ENCODE assay signal across 8 cellular contexts in the genomic region with DNA sequence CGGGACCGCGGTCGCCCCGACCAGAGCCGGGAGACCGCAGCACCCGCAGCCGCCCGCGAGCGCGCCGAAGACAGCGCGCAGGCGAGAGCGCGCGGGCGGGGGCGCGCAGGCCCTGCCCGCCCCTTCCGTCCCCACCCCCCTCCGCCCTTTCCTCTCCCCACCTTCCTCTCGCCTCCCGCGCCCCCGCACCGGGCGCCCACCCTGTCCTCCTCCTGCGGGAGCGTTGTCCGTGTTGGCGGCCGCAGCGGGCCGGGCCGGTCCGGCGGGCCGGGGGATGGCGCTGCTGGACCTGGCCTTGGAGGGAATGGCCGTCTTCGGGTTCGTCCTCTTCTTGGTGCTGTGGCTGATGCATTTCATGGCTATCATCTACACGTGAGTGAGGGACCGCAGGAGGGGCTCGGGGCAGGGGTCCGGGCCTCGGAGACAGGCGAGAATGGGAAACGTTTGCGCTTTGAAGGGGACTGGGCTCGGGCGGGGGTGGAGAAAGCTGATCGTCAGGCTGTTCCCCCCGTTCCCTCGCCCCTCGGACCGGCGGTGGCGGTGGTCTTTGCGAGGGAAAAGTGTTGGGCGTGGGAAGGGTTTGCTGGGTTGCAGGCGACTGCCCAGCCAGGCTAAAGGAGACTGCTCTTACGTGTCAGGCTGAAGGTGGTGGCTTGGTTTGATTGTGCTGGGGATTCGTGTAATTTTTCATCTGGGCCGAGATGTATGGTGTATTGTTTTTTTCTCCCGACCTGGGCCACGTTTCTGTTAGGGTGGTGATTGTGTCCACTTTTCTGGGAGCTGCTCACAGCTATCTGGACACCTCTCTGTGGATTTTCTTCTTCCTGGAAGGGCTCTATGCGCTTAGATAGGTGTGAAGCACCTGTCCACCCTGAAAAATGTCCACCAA. TPM values are rescaled to one million over a fixed set of nuclear protein-coding genes. Genes with fewer than 3 reads are reported as not detected.
DNase-seq lines count a peak whose midpoint lies in the region; ATAC-seq lines count a peak whose summit lies in the region.

No MANE protein-coding gene starts in this region.

- peaks cover 27% of the 10 kb centered on the region for H3K4me1 ChIP-seq in Karpas-422 (ENCODE audit: low read length)

- H3K9me3 ChIP-seq in Karpas-422 (ENCODE audit: low read length): no peaks in the 10 kb centered on the region

- peak overlapping the region; percentile 80 for H3K4me2 ChIP-seq in Karpas-422 (ENCODE audit: low read depth, low read length, poor library complexity, severe bottlenecking)

- H3K36me3 ChIP-seq in Karpas-422 (ENCODE audit: insufficient read depth, low read length): no peaks in the 10 kb centered on the region

- intact Hi-C loops in activated CD4-positive, alpha-beta T cell treated with anti-CD3 and anti-CD28 coated beads, Interleukin-2, amount 10 ng/mL, durations not matched to agents 24 days and 14 days (cut with micrococcal nuclease): loop anchor here (1.0 to 10.0 kb wide), 10 partner anchors 13 to 483 kb away; a partner anchor contains a TSS

- peak overlapping the region; percentile 96 for H3K4me3 Mint-ChIP-seq in activated CD4-positive, alpha-beta T cell treated with anti-CD3 and anti-CD28 coated beads, Interleukin-2, amount 10 ng/mL, durations not matched to agents 24 days and 14 days
- no peak overlapping the region for H3K4me3 Mint-ChIP-seq in memory B cell

- peak; percentile 32 for ATAC-seq in GM21825 (IDR thresholded peaks at IDR 0.05; ENCODE audit: unreplicated experiment)
- peak; percentile 50 for ATAC-seq in memory B cell (ENCODE audit: low read depth)

- H3K27me3 ChIP-seq in Karpas-422 (ENCODE audit: low read length): no peaks in the 10 kb centered on the region

- H4K20me1 ChIP-seq in Karpas-422 (ENCODE audit: insufficient read depth, low read depth, low read length): peaks cover 25% of the 10 kb centered on the region

- H3K4me3 ChIP-seq in Karpas-422 (ENCODE audit: low read length): peak overlapping the region; percentile 94

- no peaks in the 10 kb centered on the region for H3K36me3 Mint-ChIP-seq in activated CD4-positive, alpha-beta T cell treated with anti-CD3 and anti-CD28 coated beads, Interleukin-2, amount 10 ng/mL, durations not matched to agents 24 days and 14 days (ENCODE audit: low read depth)
- no peaks in the 10 kb centered on the region for H3K36me3 Mint-ChIP-seq in memory B cell

- H3K9ac ChIP-seq in Karpas-422 (ENCODE audit: low read length): peak overlapping the region; percentile 78

- H3K9me3 Mint-ChIP-seq in activated CD4-positive, alpha-beta T cell treated with anti-CD3 and anti-CD28 coated beads, Interleukin-2, amount 10 ng/mL, durations not matched to agents 24 days and 14 days: no peaks in the 10 kb centered on the region
- no peaks in the 10 kb centered on the region for H3K9me3 Mint-ChIP-seq in memory B cell

- no peaks in the 10 kb centered on the region for H3K27me3 Mint-ChIP-seq in activated CD4-positive, alpha-beta T cell treated with anti-CD3 and anti-CD28 coated beads, Interleukin-2, amount 10 ng/mL, durations not matched to agents 24 days and 14 days
- H3K27me3 Mint-ChIP-seq in memory B cell: no peaks in the 10 kb centered on the region

- peak; percentile 63 for DNase-seq in DMS53 (lab: John Stamatoyannopoulos, UW)
- DNase-seq in DMS53 treated with DMSO at 0.1 percent for 48 hours (lab: John Stamatoyannopoulos, UW; ENCODE audit: unreplicated experiment): no peak
- peak; percentile 60 for DNase-seq in Karpas-422
- peak; percentile 77 for DNase-seq in activated CD4-positive, alpha-beta T cell treated with anti-CD3 and anti-CD28 coated beads, Interleukin-2, amount 10 ng/mL, durations not matched to agents 24 days and 14 days
- peak; percentile 60 for DNase-seq in effector CD8-positive, alpha-beta T cell (lab: John Stamatoyannopoulos, UW)
- peak; percentile 31 to 60 for DNase-seq in memory B cell (ENCODE audit: low spot score in 2 of 2)
- DNase-seq in stimulated activated naive CD4-positive, alpha-beta T cell treated with Interleukin-2 at 50 U/mL for 16 hours (lab: John Stamatoyannopoulos, UW): peak; percentile 29

- no peak overlapping the region for H3K27ac ChIP-seq in Karpas-422 (ENCODE audit: low read length)

- H3K27ac Mint-ChIP-seq in activated CD4-positive, alpha-beta T cell treated with anti-CD3 and anti-CD28 coated beads, Interleukin-2, amount 10 ng/mL, durations not matched to agents 24 days and 14 days: no peak overlapping the region
- no peak overlapping the region for H3K27ac Mint-ChIP-seq in memory B cell

- H3K9me2 ChIP-seq in Karpas-422 (replicated peaks; ENCODE audit: insufficient read depth, low read length): no peaks in the 10 kb centered on the region

- peaks cover 33% of the 10 kb centered on the region for H3K79me2 ChIP-seq in Karpas-422 (ENCODE audit: low read length)

- H3K4me1 Mint-ChIP-seq in activated CD4-positive, alpha-beta T cell treated with anti-CD3 and anti-CD28 coated beads, Interleukin-2, amount 10 ng/mL, durations not matched to agents 24 days and 14 days: peaks cover 18% of the 10 kb centered on the region
- peaks cover 9% of the 10 kb centered on the region for H3K4me1 Mint-ChIP-seq in memory B cell

- H2AFZ ChIP-seq in Karpas-422 (ENCODE audit: low read length): peak overlapping the region; percentile 81; the same call in 1 of the 2 replicates

RNA-seq across cellular contexts. Expression of a gene that starts 0.6 kb away (rescaled TPM):
- total RNA-seq in Karpas-422 (2014; rRNA removed; shearing (Covaris generic); ENCODE audit: low replicate concordance): 15.0 and 24.2 TPM in 2 replicates
- 19.9 and 22.4 TPM in 2 replicates for total RNA-seq in activated CD4-positive, alpha-beta T cell treated with anti-CD3 and anti-CD28 coated beads, Interleukin-2, amount 10 ng/mL, durations not matched to agents 24 days and 14 days
